Comparison of ENCODE assay signal across 8 cellular contexts in genomic region chr1:162562452-162562828, GRCh38. TPM values are rescaled to one million over a fixed set of nuclear protein-coding genes. Genes with fewer than 3 reads are reported as not detected.
A peak's percentile ranks its signal among the peaks of the same experiment; 100 is the strongest.
DNase-seq lines count a peak whose midpoint lies in the region; ATAC-seq and TF ChIP-seq lines count a peak whose summit lies in the region.

No MANE protein-coding gene starts in this region.

- no peak for TF ChIP-seq POLR2A in spleen (IDR thresholded peaks at IDR 0.05)

- DNase-seq in CD4-positive, alpha-beta memory T cell: peak in 1 of 5 donors; percentile 14
- DNase-seq in HS-5 (ENCODE audit: low read depth): peak; percentile 73
- no peak for DNase-seq in activated CD8-positive, alpha-beta T cell treated with anti-CD3 and anti-CD28 coated beads, Interleukin-2, amount 10 ng/mL, durations not matched to agents 7 days and 5 days
- no peak for DNase-seq in spleen
- no peak for DNase-seq in activated gamma-delta T cell treated with Interleukin-2 at 50 U/mL for 16 hours

- no peaks in the 10 kb centered on the region for H3K36me3 ChIP-seq in CD4-positive, alpha-beta memory T cell (ENCODE audit: insufficient read depth, low read length)
- H3K36me3 ChIP-seq in spleen: peaks cover 0 to 14% (median 0%) of the 10 kb centered on the region in 6 donors

- no peaks in the 10 kb centered on the region for H3K9me3 Mint-ChIP-seq in CD4-positive, alpha-beta memory T cell
- H3K9me3 Mint-ChIP-seq in activated CD8-positive, alpha-beta T cell treated with anti-CD3 and anti-CD28 coated beads, Interleukin-2, amount 10 ng/mL, durations not matched to agents 7 days and 5 days (ENCODE audit: insufficient read depth): peaks cover 7% of the 10 kb centered on the region

- intact Hi-C loops in CD4-positive, alpha-beta memory T cell (cut with micrococcal nuclease): no loop called here
- intact Hi-C loops in spleen (cut with DNase I; ENCODE audit: low total_unique reads): no loop called here

- CTCF ChIA-PET in CD4-positive, alpha-beta memory T cell (lab: Charles Lee; ENCODE audit: partially characterized antibody): no interaction called here
- CTCF ChIA-PET in activated CD8-positive, alpha-beta T cell treated with anti-CD3 and anti-CD28 coated beads, Interleukin-2, amount 10 ng/mL, durations not matched to agents 7 days and 5 days (lab: Charles Lee): no interaction called here

- H3K36me3 Mint-ChIP-seq in CD4-positive, alpha-beta memory T cell: peaks cover 2 to 17% of the 10 kb centered on the region in 2 donors
- H3K36me3 Mint-ChIP-seq in activated CD8-positive, alpha-beta T cell treated with anti-CD3 and anti-CD28 coated beads, Interleukin-2, amount 10 ng/mL, durations not matched to agents 7 days and 5 days (ENCODE audit: low read depth): peaks cover 3% of the 10 kb centered on the region

- H3K27me3 Mint-ChIP-seq in CD4-positive, alpha-beta memory T cell: no peaks in the 10 kb centered on the region
- no peaks in the 10 kb centered on the region for H3K27me3 Mint-ChIP-seq in activated CD8-positive, alpha-beta T cell treated with anti-CD3 and anti-CD28 coated beads, Interleukin-2, amount 10 ng/mL, durations not matched to agents 7 days and 5 days (ENCODE audit: low read depth)

- peak overlapping the region; percentile 86 to 99 (median 93) for H3K27ac Mint-ChIP-seq in CD4-positive, alpha-beta memory T cell
- H3K27ac Mint-ChIP-seq in activated CD8-positive, alpha-beta T cell treated with anti-CD3 and anti-CD28 coated beads, Interleukin-2, amount 10 ng/mL, durations not matched to agents 7 days and 5 days: peak overlapping the region; percentile 87

- H3K4me1 ChIP-seq in CD4-positive, alpha-beta memory T cell (ENCODE audit: insufficient read depth, low read length): peaks cover 19% of the 10 kb centered on the region
- peaks cover 5 to 38% (median 28%) of the 10 kb centered on the region in 6 donors for H3K4me1 ChIP-seq in spleen

- H3K27ac ChIP-seq in CD4-positive, alpha-beta memory T cell (ENCODE audit: low read depth, low read length): peak overlapping the region; percentile 85
- H3K27ac ChIP-seq in spleen: peak overlapping the region in 7 of 8 donors; percentile 87 to 95 (median 94)

- peak overlapping the region in 1 of 2 donors; percentile 95 for H3K4me3 ChIP-seq in CD4-positive, alpha-beta memory T cell (ENCODE audit: low read length in 2 of 2)
- peak overlapping the region; percentile 93 for H3K4me3 ChIP-seq in iPS-11a (ENCODE audit: low read depth, low read length)
- peak overlapping the region; percentile 59 to 86 (median 75) for H3K4me3 ChIP-seq in spleen

- peak overlapping the region; percentile 85 to 97 (median 94) for H3K4me3 Mint-ChIP-seq in CD4-positive, alpha-beta memory T cell
- peak overlapping the region; percentile 92 for H3K4me3 Mint-ChIP-seq in activated CD8-positive, alpha-beta T cell treated with anti-CD3 and anti-CD28 coated beads, Interleukin-2, amount 10 ng/mL, durations not matched to agents 7 days and 5 days

- ATAC-seq in activated CD8-positive, alpha-beta T cell treated with anti-CD3 and anti-CD28 coated beads, Interleukin-2, amount 10 ng/mL, durations not matched to agents 7 days and 5 days: no peak
- ATAC-seq in GM19395 (IDR thresholded peaks at IDR 0.05; ENCODE audit: unreplicated experiment): no peak
- no peak for ATAC-seq in GM18502 (IDR thresholded peaks at IDR 0.05; ENCODE audit: poor library complexity, unreplicated experiment)

- H3K9me3 ChIP-seq in CD4-positive, alpha-beta memory T cell (ENCODE audit: control insufficient read depth in 1 of 2, low read length in 2 of 2): no peaks in the 10 kb centered on the region
- no peaks in the 10 kb centered on the region for H3K9me3 ChIP-seq in spleen

- no peaks in the 10 kb centered on the region for H3K27me3 ChIP-seq in CD4-positive, alpha-beta memory T cell (ENCODE audit: insufficient read depth, low read length)
- H3K27me3 ChIP-seq in spleen (replicated peaks in 1 of 7): no peaks in the 10 kb centered on the region

- WGBS in spleen, 5 donors: 51 to 77% (median 67%) methylated on average over 5 of the region's 5 CpGs

- TF ChIP-seq CTCF in spleen (IDR thresholded peaks at IDR 0.05 in 8 of 11, conservative IDR thresholded peaks at IDR 0.05 in 3 of 11): no peak

- POLR2A ChIA-PET in CD4-positive, alpha-beta memory T cell (lab: Charles Lee; ENCODE audit: partially characterized antibody): no interaction called here
- POLR2A ChIA-PET in activated CD8-positive, alpha-beta T cell treated with anti-CD3 and anti-CD28 coated beads, Interleukin-2, amount 10 ng/mL, durations not matched to agents 7 days and 5 days (lab: Charles Lee): no interaction called here

- H3K4me1 Mint-ChIP-seq in CD4-positive, alpha-beta memory T cell: peaks cover 17 to 48% (median 30%) of the 10 kb centered on the region in 4 donors
- peaks cover 31% of the 10 kb centered on the region for H3K4me1 Mint-ChIP-seq in activated CD8-positive, alpha-beta T cell treated with anti-CD3 and anti-CD28 coated beads, Interleukin-2, amount 10 ng/mL, durations not matched to agents 7 days and 5 days (ENCODE audit: low read depth)

RNA-seq across cellular contexts. Expression of gene UAP1, which starts 0.9 kb away (rescaled TPM):
- 10 to 100 TPM; 21.5 to 22.7 TPM for total RNA-seq in CD4-positive, alpha-beta memory T cell
- 10 to 100 TPM; 24.6 to 33.7 TPM for polyA plus RNA-seq in CD4-positive, alpha-beta memory T cell
- total RNA-seq in activated CD8-positive, alpha-beta T cell treated with anti-CD3 and anti-CD28 coated beads, Interleukin-2, amount 10 ng/mL, durations not matched to agents 7 days and 5 days: 10 to 100 TPM; 15.5 to 15.7 TPM
- 10 to 100 TPM; 19.1 to 48.3 (median 24.5) TPM for total RNA-seq in spleen
- polyA plus RNA-seq in spleen: 10 to 100 TPM; 13.1 to 18.5 (median 15.0) TPM
